Comparison of ENCODE assay signal across 18 cellular contexts in genomic region chrX:22314692-22315091, GRCh38. TPM values are rescaled to one million over a fixed set of nuclear protein-coding genes. Genes with fewer than 3 reads are reported as not detected.
DNase-seq lines count a peak whose midpoint lies in the region; ATAC-seq and TF ChIP-seq lines count a peak whose summit lies in the region.
"Had no signal": no experiment of that assay in that cellular context is flagged by ENCODE, and none has a peak within 500 bp of the region (broad histone marks: within the 10 kb centered on the region; RNA-seq: fewer than 3 reads in every experiment).

No MANE protein-coding gene starts in this region.

- H3K79me2 ChIP-seq in OCI-LY7 (ENCODE audit: insufficient read depth, low read depth, low read length), result no peaks in the 10 kb centered on the region

- no peak overlapping the region for H3K9ac ChIP-seq in mesenchymal stem cell (ENCODE audit: low read length)

- H3K36me3 ChIP-seq in MG63, result no peaks in the 10 kb centered on the region
- no peaks in the 10 kb centered on the region for H3K36me3 ChIP-seq in mesenchymal stem cell (ENCODE audit: control insufficient read depth in 1 of 2, insufficient read depth in 2 of 2, low read depth in 1 of 2, low read length in 2 of 2)
- no peaks in the 10 kb centered on the region for H3K36me3 ChIP-seq in OCI-LY7 (ENCODE audit: insufficient read depth, low read length)
- H3K36me3 ChIP-seq: spleen, WERI-Rb-1 had no signal

- no peaks in the 10 kb centered on the region for H4K20me1 ChIP-seq in OCI-LY7 (ENCODE audit: insufficient read depth, low read length)

- POLR2A ChIA-PET in OCI-LY7 (lab: Charles Lee), result no interaction called here

- no peak overlapping the region for H4K8ac ChIP-seq in mesenchymal stem cell (ENCODE audit: low read length)

- H3K4me2 ChIP-seq in mesenchymal stem cell (ENCODE audit: low read length, poor library complexity, severe bottlenecking) (no peak overlapping the region), OCI-LY7 (ENCODE audit: low read length) (no peak overlapping the region)

- H3K27ac ChIP-seq in mesenchymal stem cell (ENCODE audit: low read length, poor library complexity, severe bottlenecking) (no peak overlapping the region), OCI-LY7 (ENCODE audit: low read depth, low read length, poor library complexity, severe bottlenecking) (no peak overlapping the region)
- H3K27ac ChIP-seq: dorsolateral prefrontal cortex, spleen, testis, WERI-Rb-1 had no signal

- no peak overlapping the region for H2BK120ac ChIP-seq in mesenchymal stem cell (ENCODE audit: low read depth, low read length)

- no peak overlapping the region for H2BK12ac ChIP-seq in mesenchymal stem cell (ENCODE audit: low read length in 2 of 2)

- H2BK15ac ChIP-seq in mesenchymal stem cell (ENCODE audit: low read depth, poor library complexity, severe bottlenecking), result no peak overlapping the region

- H3K27me3 ChIP-seq in MG63 (no peaks in the 10 kb centered on the region), mesenchymal stem cell (ENCODE audit: control insufficient read depth in 1 of 2, insufficient read depth in 1 of 2, low read length in 2 of 2) (peaks cover 0 to 3% of the 10 kb centered on the region in 2 experiments)
- H3K27me3 ChIP-seq: testis had no signal

- CTCF ChIA-PET in OCI-LY7 (lab: Charles Lee; ENCODE audit: unreplicated experiment), result no interaction called here

- H3K18ac ChIP-seq in mesenchymal stem cell (ENCODE audit: low read depth in 1 of 2, low read length in 2 of 2), result peak overlapping the region in 1 of 2 experiments; percentile 21

- H3K23ac ChIP-seq in mesenchymal stem cell (ENCODE audit: low read length in 2 of 2), result no peak overlapping the region

- no peaks in the 10 kb centered on the region for H3K36me3 Mint-ChIP-seq in mesothelial cell of epicardium
- H3K36me3 Mint-ChIP-seq: CD4-positive, alpha-beta memory T cell had no signal

- H2BK5ac ChIP-seq in mesenchymal stem cell (ENCODE audit: low read depth, low read length, poor library complexity, severe bottlenecking), result no peak overlapping the region

- H3K4me3 ChIP-seq in MG63 (no peak overlapping the region), mesenchymal stem cell (ENCODE audit: insufficient read depth in 1 of 2, low read depth in 1 of 2, low read length in 2 of 2) (no peak overlapping the region), OCI-LY7 (ENCODE audit: low read depth, low read length, poor library complexity, severe bottlenecking) (no peak overlapping the region)
- H3K4me3 ChIP-seq: dorsolateral prefrontal cortex, spleen, testis had no signal

- no peaks in the 10 kb centered on the region for H3K4me1 ChIP-seq in mesenchymal stem cell (ENCODE audit: control insufficient read depth, insufficient read depth, low read depth, low read length)
- H3K4me1 ChIP-seq in OCI-LY7 (ENCODE audit: insufficient read depth, low read length, poor library complexity, severe bottlenecking), result no peaks in the 10 kb centered on the region
- H3K4me1 ChIP-seq: spleen, testis had no signal

- no peaks in the 10 kb centered on the region for H3K9me3 ChIP-seq in MG63
- no peaks in the 10 kb centered on the region for H3K9me3 ChIP-seq in mesenchymal stem cell (ENCODE audit: control insufficient read depth, low read length)
- H3K9me3 ChIP-seq in OCI-LY7 (ENCODE audit: low read length), result no peaks in the 10 kb centered on the region
- H3K9me3 ChIP-seq: spleen, testis had no signal

- H2AK5ac ChIP-seq in mesenchymal stem cell (ENCODE audit: low read length, severe bottlenecking), result no peak overlapping the region

- intact Hi-C loops in OCI-LY7 (cut with micrococcal nuclease; ENCODE audit: unreplicated experiment), result no loop called here

- H3K4me1 Mint-ChIP-seq in mesothelial cell of epicardium, result no peaks in the 10 kb centered on the region
- H3K4me1 Mint-ChIP-seq: CD4-positive, alpha-beta memory T cell had no signal

- whole genome bisulfite sequencing in mesenchymal stem cell, result no CpG with 5 or more reads among the region's 2 CpGs

- DNase-seq in ELF-1 (ENCODE audit: low read depth, low spot score) (peak; percentile 37), MG63 (peak; percentile 26), cerebellar cortex (ENCODE audit: low spot score) (peak; percentile 6), mesenchymal stem cell (peak; percentile 22), OCI-LY7 (ENCODE audit: low spot score) (no peak), mesothelial cell of epicardium (ENCODE audit: low spot score in 2 of 2, unreplicated experiment in 2 of 2) (no peak)
- DNase-seq: CD4-positive, alpha-beta memory T cell; dorsolateral prefrontal cortex; NCI-H1092; NCI-H526; SHP77 treated with DMSO at 0.1 percent for 48 hours; spleen; testis; WERI-Rb-1 had no signal

- no peak overlapping the region for H2AFZ ChIP-seq in mesenchymal stem cell (ENCODE audit: low read depth, low read length)
- no peak overlapping the region for H2AFZ ChIP-seq in OCI-LY7 (ENCODE audit: low read length)

- no TSS peak for BruUV-seq in OCI-LY7 (replicated peaks; lab: Mats Ljungman, UMichigan)

- H3K27me3 Mint-ChIP-seq in mesothelial cell of epicardium (ENCODE audit: low read depth), result no peaks in the 10 kb centered on the region
- H3K27me3 Mint-ChIP-seq: CD4-positive, alpha-beta memory T cell had no signal

- no peak overlapping the region for H3K4ac ChIP-seq in mesenchymal stem cell (ENCODE audit: low read depth in 1 of 2, low read length in 2 of 2)

- TF ChIP-seq CTCF in OCI-LY7 (conservative IDR thresholded peaks at IDR 0.05; ENCODE audit: low read length), result no peak
- no peak for TF ChIP-seq CTCF in mesothelial cell of epicardium (IDR thresholded peaks at IDR 0.05; ENCODE audit: unreplicated experiment)

- H4K91ac ChIP-seq in mesenchymal stem cell (ENCODE audit: low read length), result no peak overlapping the region

- peaks cover 24% of the 10 kb centered on the region for H3K9me3 Mint-ChIP-seq in mesothelial cell of epicardium
- H3K9me3 Mint-ChIP-seq: CD4-positive, alpha-beta memory T cell had no signal

- H3K4me3 Mint-ChIP-seq in mesothelial cell of epicardium, result no peak overlapping the region
- H3K4me3 Mint-ChIP-seq: CD4-positive, alpha-beta memory T cell had no signal

- H3K14ac ChIP-seq in mesenchymal stem cell (ENCODE audit: low read length in 2 of 2), result no peak overlapping the region

- H3K9me2 ChIP-seq in OCI-LY7 (ENCODE audit: insufficient read depth, low read length), result no peaks in the 10 kb centered on the region

- H3K27ac Mint-ChIP-seq in mesothelial cell of epicardium, result no peak overlapping the region
- H3K27ac Mint-ChIP-seq: CD4-positive, alpha-beta memory T cell had no signal

- H3K79me1 ChIP-seq in mesenchymal stem cell (replicated peaks; ENCODE audit: low read length, poor library complexity, severe bottlenecking), result no peaks in the 10 kb centered on the region

- ATAC-seq in HG02981 (IDR thresholded peaks at IDR 0.05; ENCODE audit: unreplicated experiment), result no peak
- ATAC-seq in HG03442 (IDR thresholded peaks at IDR 0.05; ENCODE audit: unreplicated experiment), result no peak

RNA-seq across cellular contexts. Expression of gene CBLL2, which starts 42.0 kb away (rescaled TPM):
- total RNA-seq in MG63 (2014; rRNA removed; shearing (Covaris generic); ENCODE audit: low replicate concordance), result not detected in 2 replicates
- not detected for polyA plus RNA-seq in mesenchymal stem cell (2013, experiment 1 of 2)
- not detected for polyA plus RNA-seq in mesenchymal stem cell (2013, experiment 2 of 2)
- not detected in 2 replicates for total RNA-seq in OCI-LY7 (2014; rRNA removed; shearing (Covaris generic))
- total RNA-seq in OCI-LY7 (2022) (not detected in 2 replicates), mesothelial cell of epicardium (not detected in 3 replicates)
- total RNA-seq: CD4-positive, alpha-beta memory T cell; glomerular endothelial cell; liver; spleen had no signal
- polyA plus RNA-seq: CD4-positive, alpha-beta memory T cell; liver; spleen had no signal

Comparison
In these comparisons a context has a peak if more than half of its experiments do, and no peak if none do; other contexts are left out.
1. DNase-seq: peak in ELF-1 (single experiment), MG63 (single experiment), cerebellar cortex (single experiment) and mesenchymal stem cell (single experiment); none in OCI-LY7 (single experiment) and mesothelial cell of epicardium (0 of 2).